Comparison of ENCODE assay signal across 22 cellular contexts in the genomic region with DNA sequence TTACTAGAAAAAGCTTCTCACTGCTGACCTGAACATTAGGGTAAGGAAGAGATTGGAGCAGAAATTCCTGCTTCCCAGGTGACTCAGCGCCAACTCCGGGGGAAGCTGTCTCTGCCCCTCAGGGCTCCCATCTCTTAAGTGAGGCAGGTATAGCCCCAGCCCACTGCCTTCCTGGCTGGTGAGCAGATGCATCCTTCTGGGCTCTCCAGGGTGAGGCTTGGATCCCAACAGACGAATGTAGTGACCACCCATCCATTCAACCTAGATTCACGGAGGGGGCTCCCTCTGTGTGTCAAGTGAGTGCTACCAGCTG. TPM values are rescaled to one million over a fixed set of nuclear protein-coding genes. Genes with fewer than 3 reads are reported as not detected.
"Had no signal": no experiment of that assay in that cellular context is flagged by ENCODE, and none has a peak within 500 bp of the region (broad histone marks: within the 10 kb centered on the region; RNA-seq: fewer than 3 reads in every experiment).

No MANE protein-coding gene starts in this region.

- H3K27ac ChIP-seq: brain microvascular endothelial cell, cardiac muscle cell had no signal

- H3K27ac Mint-ChIP-seq: activated B cell treated with CpG ODN at 0.5 μM for 24 hours; activated CD4-positive, alpha-beta memory T cell treated with anti-CD3 and anti-CD28 coated beads for 36 hours; activated CD4-positive, alpha-beta T cell treated with anti-CD3 and anti-CD28 coated beads, Interleukin-2, amount 10 ng/mL, durations not matched to agents 24 days and 14 days; activated naive CD8-positive, alpha-beta T cell treated with anti-CD3 and anti-CD28 coated beads for 36 hours; T-helper 17 cell had no signal

- H3K36me3 Mint-ChIP-seq: activated CD4-positive, alpha-beta memory T cell treated with anti-CD3 and anti-CD28 coated beads for 36 hours; activated naive CD8-positive, alpha-beta T cell treated with anti-CD3 and anti-CD28 coated beads for 36 hours had no signal

- DNase-seq: activated B cell treated with CpG ODN at 0.5 μM for 24 hours; activated CD4-positive, alpha-beta memory T cell treated with anti-CD3 and anti-CD28 coated beads for 36 hours; activated CD4-positive, alpha-beta T cell treated with anti-CD3 and anti-CD28 coated beads for 1 hour; activated CD4-positive, alpha-beta T cell treated with anti-CD3 and anti-CD28 coated beads, Interleukin-2, amount 10 ng/mL, durations not matched to agents 24 days and 14 days; activated CD8-positive, alpha-beta memory T cell treated with anti-CD3 and anti-CD28 coated beads for 24 hours; activated effector memory CD4-positive, alpha-beta T cell treated with anti-CD3 and anti-CD28 coated beads, Interleukin-2, amount 50 U/mL, for 16 hours; activated naive CD4-positive, alpha-beta T cell treated with Interleukin-2 at 50 U/mL for 16 hours; activated naive CD8-positive, alpha-beta T cell treated with anti-CD3 and anti-CD28 coated beads for 36 hours; activated T-cell treated with anti-CD3 and anti-CD28 coated beads, Interleukin-2, amount 50 U/mL, for 4 hours; brain microvascular endothelial cell; cerebellar nuclear complex; Karpas-422; NCI-H1105 treated with DMSO at 0.1 percent for 48 hours; NCI-H1436 treated with DMSO at 0.1 percent for 48 hours; NCI-H187; NCI-H2081; NK-92 treated with Interleukin-12 subunit alpha and Interleukin-12 subunit beta, amount 100 ng/mL, for 24 hours; OCI-M1; SHP77 treated with DMSO at 0.1 percent for 48 hours; T-helper 17 cell; T-helper 9 cell had no signal

- H3K9me3 Mint-ChIP-seq: activated B cell treated with CpG ODN at 0.5 μM for 24 hours; activated CD4-positive, alpha-beta memory T cell treated with anti-CD3 and anti-CD28 coated beads for 36 hours; activated CD4-positive, alpha-beta T cell treated with anti-CD3 and anti-CD28 coated beads, Interleukin-2, amount 10 ng/mL, durations not matched to agents 24 days and 14 days; activated naive CD8-positive, alpha-beta T cell treated with anti-CD3 and anti-CD28 coated beads for 36 hours; activated T-cell treated with anti-CD3 and anti-CD28 coated beads, Interleukin-2, amount 50 U/mL, for 4 hours had no signal

- H3K4me3 Mint-ChIP-seq: activated B cell treated with CpG ODN at 0.5 μM for 24 hours; activated CD4-positive, alpha-beta memory T cell treated with anti-CD3 and anti-CD28 coated beads for 36 hours; activated CD4-positive, alpha-beta T cell treated with anti-CD3 and anti-CD28 coated beads, Interleukin-2, amount 10 ng/mL, durations not matched to agents 24 days and 14 days; activated naive CD8-positive, alpha-beta T cell treated with anti-CD3 and anti-CD28 coated beads for 36 hours; activated T-cell treated with anti-CD3 and anti-CD28 coated beads, Interleukin-2, amount 50 U/mL, for 4 hours; T-helper 17 cell had no signal

- H3K4me3 ChIP-seq: cardiac muscle cell had no signal

- H3K36me3 ChIP-seq: brain microvascular endothelial cell, cardiac muscle cell had no signal

- ATAC-seq: activated T-cell treated with anti-CD3 and anti-CD28 coated beads, Interleukin-2, amount 50 U/mL, for 4 hours; T-helper 17 cell had no signal

RNA-seq across cellular contexts. Expression of gene ATP2C2, which starts 3.2 kb away (rescaled TPM):
- total RNA-seq: activated B cell treated with CpG ODN at 0.5 μM for 24 hours; activated CD4-positive, alpha-beta memory T cell treated with anti-CD3 and anti-CD28 coated beads for 36 hours; activated CD4-positive, alpha-beta T cell treated with anti-CD3 and anti-CD28 coated beads, Interleukin-2, amount 10 ng/mL, durations not matched to agents 24 days and 14 days; activated naive CD8-positive, alpha-beta T cell treated with anti-CD3 and anti-CD28 coated beads for 36 hours; activated T-cell treated with anti-CD3 and anti-CD28 coated beads, Interleukin-2, amount 50 U/mL, for 4 hours; cardiac muscle cell; T-helper 17 cell had no signal
